ENCODE assay signal across 32 cellular contexts in the genomic region with DNA sequence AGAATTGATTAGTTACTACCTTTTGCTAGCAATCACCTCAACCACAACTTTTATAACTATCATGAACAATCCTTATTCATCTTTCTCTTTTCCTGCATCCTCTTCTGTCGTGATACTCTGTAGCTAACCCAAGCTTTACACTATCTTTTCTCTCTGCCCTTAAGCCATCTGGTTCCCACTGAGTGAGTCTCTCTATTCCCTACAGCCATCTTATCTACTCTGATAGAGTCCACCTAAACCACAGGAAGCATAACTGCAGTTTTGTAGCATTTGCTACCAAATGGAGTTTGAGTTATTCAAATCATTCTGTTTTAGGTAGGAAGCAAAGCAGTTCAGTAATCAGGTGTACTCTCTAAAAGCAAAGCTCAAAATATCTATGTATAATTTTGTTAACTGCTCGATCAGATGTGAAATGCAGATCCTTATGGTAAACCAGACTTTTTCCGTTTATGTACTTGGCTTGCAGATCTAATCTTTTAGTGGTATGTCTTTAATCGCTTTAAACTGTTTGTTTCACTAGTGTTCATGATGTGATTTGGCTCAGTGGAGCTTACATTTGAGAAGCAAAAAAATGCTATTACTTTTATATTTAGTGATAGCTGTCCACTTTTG.
DNase-seq lines count a peak whose midpoint lies in the region; ATAC-seq, FAIRE-seq and TF ChIP-seq lines count a peak whose summit lies in the region.
"Had no signal": no experiment of that assay in that cellular context is flagged by ENCODE, and none has a peak within 500 bp of the region (broad histone marks: within the 10 kb centered on the region; RNA-seq: fewer than 3 reads in every experiment).

No MANE protein-coding gene starts in this region.

- H3K18ac ChIP-seq in mesendoderm (ENCODE audit: low read length): no peak overlapping the region

- H3K56ac ChIP-seq in mesendoderm (ENCODE audit: low read length): no peak overlapping the region

- POLR2A ChIA-PET in SK-N-SH (lab: Yijun Ruan, JAX): no interaction called here

- H2AK5ac ChIP-seq in mesendoderm (ENCODE audit: low read length): no peak overlapping the region

- no peaks in the 10 kb centered on the region for H3K9me3 ChIP-seq in Loucy (ENCODE audit: insufficient read depth, low read depth, low read length)
- no peaks in the 10 kb centered on the region for H3K9me3 ChIP-seq in SK-N-SH
- H3K9me3 ChIP-seq: BE2C, SJSA1 had no signal

- TF ChIP-seq EP300 in SK-N-SH (IDR thresholded peaks at IDR 0.05; ENCODE audit: borderline replicate concordance in 1 of 2, low read depth in 1 of 2, low read length in 1 of 2): no peak

- H3K9me3 Mint-ChIP-seq in activated T-cell treated with anti-CD3 and anti-CD28 coated beads, Interleukin-2, amount 50 U/mL, for 24 hours: no peaks in the 10 kb centered on the region
- H3K9me3 Mint-ChIP-seq: CD14-positive monocyte; CD8-positive, alpha-beta memory T cell; H9; IgD-negative memory B cell had no signal

- H3K4me2 ChIP-seq in Loucy (ENCODE audit: low read depth, low read length, poor library complexity, severe bottlenecking): peak overlapping the region; percentile 57
- no peak overlapping the region for H3K4me2 ChIP-seq in SK-N-SH
- H3K4me2 ChIP-seq in mesendoderm (ENCODE audit: low read length): no peak overlapping the region
- H3K4me2 ChIP-seq: KMS-11 had no signal

- no peak for DNase-seq in D721Med (ENCODE audit: insufficient read length, low spot score)
- DNase-seq in SK-N-SH: no peak
- DNase-seq in mesendoderm: peak; percentile 73
- DNase-seq in activated T-cell treated with anti-CD3 and anti-CD28 coated beads, Interleukin-2, amount 50 U/mL, for 24 hours: no peak
- DNase-seq in hepatic stellate cell (ENCODE audit: low spot score): no peak
- no peak for DNase-seq in NCI-H446 treated with DMSO at 0.1 percent for 48 hours (lab: John Stamatoyannopoulos, UW)
- DNase-seq: 8988T; ACHN; BE2C; Calu3; CD8-positive, alpha-beta memory T cell; DMS153; DND-41; GM23248; H9; NCI-H1092; NCI-H1417 treated with DMSO at 0.1 percent for 48 hours; NCI-H1694 treated with DMSO at 0.1 percent for 48 hours; NCI-H2081; NCI-H2171 treated with DMSO at 0.1 percent for 48 hours; NCI-H524 treated with DMSO at 0.1 percent for 48 hours; NCI-H774; NK-92 treated with Interleukin-12 subunit alpha and Interleukin-12 subunit beta, amount 100 ng/mL, for 24 hours; Right ventricle myocardium superior; RPMI8226 had no signal

- H4K20me1 ChIP-seq in Loucy (ENCODE audit: insufficient read depth, low read length, poor library complexity, severe bottlenecking) (no peaks in the 10 kb centered on the region), SK-N-SH (ENCODE audit: insufficient read depth) (no peaks in the 10 kb centered on the region)

- no peak overlapping the region for H3K4me3 Mint-ChIP-seq in activated T-cell treated with anti-CD3 and anti-CD28 coated beads, Interleukin-2, amount 50 U/mL, for 24 hours
- H3K4me3 Mint-ChIP-seq: CD14-positive monocyte; CD8-positive, alpha-beta memory T cell; H9; IgD-negative memory B cell had no signal

- H3K27me3 ChIP-seq in Loucy (ENCODE audit: insufficient read depth, low read length, poor library complexity, severe bottlenecking) (no peaks in the 10 kb centered on the region), SK-N-SH (ENCODE audit: insufficient read depth) (no peaks in the 10 kb centered on the region), mesendoderm (ENCODE audit: insufficient read depth, low read length, poor library complexity) (no peaks in the 10 kb centered on the region)
- H3K27me3 ChIP-seq: BE2C had no signal

- peak; percentile 35 for FAIRE-seq in D721Med (lab: Jason Lieb, UNC)

- H3K23ac ChIP-seq in mesendoderm (ENCODE audit: low read length): no peak overlapping the region

- WGBS in SK-N-SH (ENCODE audit: low lambda C conversion rate): 60% methylated on average over 4 of the region's 4 CpGs
- WGBS in mesendoderm (ENCODE audit: extremely low coverage, insufficient coverage, low lambda C conversion rate): no CpG with 5 or more reads among the region's 4 CpGs

- no peaks in the 10 kb centered on the region for H3K79me2 ChIP-seq in Loucy (ENCODE audit: insufficient read depth, low read length)
- no peaks in the 10 kb centered on the region for H3K79me2 ChIP-seq in SK-N-SH (ENCODE audit: insufficient read depth)
- H3K79me2 ChIP-seq in mesendoderm (ENCODE audit: control insufficient read depth, insufficient read depth, low read length): no peaks in the 10 kb centered on the region

- TF ChIP-seq RAD21 in SK-N-SH (IDR thresholded peaks at IDR 0.05; ENCODE audit: low read length): no peak

- no peak for TF ChIP-seq CTCF in D721Med (IDR thresholded peaks at IDR 0.05; ENCODE audit: insufficient read depth, missing control alignments)
- no peak for TF ChIP-seq CTCF in Loucy (conservative IDR thresholded peaks at IDR 0.05; ENCODE audit: low read length)
- no peak for TF ChIP-seq CTCF in SK-N-SH (IDR thresholded peaks at IDR 0.05)

- H2BK5ac ChIP-seq in mesendoderm (ENCODE audit: low read length): no peak overlapping the region

- peak overlapping the region; percentile 30 for H3K4me3 ChIP-seq in Loucy (ENCODE audit: low read length, poor library complexity, severe bottlenecking)
- H3K4me3 ChIP-seq in SK-N-SH (ENCODE audit: low read depth in 2 of 2, low read length in 1 of 2): no peak overlapping the region
- H3K4me3 ChIP-seq in mesendoderm (ENCODE audit: low read length): no peak overlapping the region
- H3K4me3 ChIP-seq: GM23248, SJSA1 had no signal

- no peak overlapping the region for H4K8ac ChIP-seq in mesendoderm (ENCODE audit: low read depth, low read length)

- CTCF ChIA-PET in SK-N-SH (lab: Yijun Ruan, JAX): interaction anchor here (0.7 to 1.4 kb wide), 3 partner anchors 10 to 617 kb away, joined by 3 to 12 read pairs (median 3); no protein-coding TSS in a partner anchor

- H3K27ac ChIP-seq in SK-N-SH (ENCODE audit: low read depth in 2 of 2, low read length in 1 of 2): peak overlapping the region in 1 of 2 experiments; percentile 74; a peak in 2 of 4 replicates
- no peak overlapping the region for H3K27ac ChIP-seq in mesendoderm (ENCODE audit: low read depth, low read length)
- H3K27ac ChIP-seq: GM23248, HL-60, KMS-11, SJSA1 had no signal

- H3K27ac Mint-ChIP-seq in activated T-cell treated with anti-CD3 and anti-CD28 coated beads, Interleukin-2, amount 50 U/mL, for 24 hours: no peak overlapping the region
- H3K27ac Mint-ChIP-seq: CD14-positive monocyte; CD8-positive, alpha-beta memory T cell; IgD-negative memory B cell had no signal

- no peak overlapping the region for H3K9ac ChIP-seq in Loucy (ENCODE audit: low read depth, low read length, poor library complexity, severe bottlenecking)
- no peak overlapping the region for H3K9ac ChIP-seq in SK-N-SH
- no peak overlapping the region for H3K9ac ChIP-seq in mesendoderm (ENCODE audit: low read length)
- H3K9ac ChIP-seq: GM23248, KMS-11 had no signal

- H3K36me3 ChIP-seq in Loucy (ENCODE audit: insufficient read depth, low read length) (no peaks in the 10 kb centered on the region), SK-N-SH (replicated peaks in 1 of 2; ENCODE audit: control insufficient read depth in 1 of 2, insufficient read depth in 2 of 2, low read length in 1 of 2) (no peaks in the 10 kb centered on the region), mesendoderm (ENCODE audit: control insufficient read depth, insufficient read depth, low read length) (no peaks in the 10 kb centered on the region)
- H3K36me3 ChIP-seq: BE2C, SJSA1 had no signal

- no peaks in the 10 kb centered on the region for H3F3A ChIP-seq in Loucy (ENCODE audit: low read depth)
- H3F3A ChIP-seq in SK-N-SH (replicated peaks; ENCODE audit: insufficient read depth): no peaks in the 10 kb centered on the region

- H2AFZ ChIP-seq in Loucy (ENCODE audit: low read length) (peak overlapping the region; percentile 15), SK-N-SH (ENCODE audit: low read depth) (no peak overlapping the region)
- H2AFZ ChIP-seq: GM23248 had no signal

- H3K9me2 ChIP-seq in Loucy (replicated peaks; ENCODE audit: low read depth, low read length) (no peaks in the 10 kb centered on the region), SK-N-SH (no peaks in the 10 kb centered on the region)

- H4K5ac ChIP-seq in mesendoderm (ENCODE audit: low read length): no peak overlapping the region

- no peak for ATAC-seq in HG03469 (IDR thresholded peaks at IDR 0.05; ENCODE audit: unreplicated experiment)

- H2BK120ac ChIP-seq in mesendoderm (ENCODE audit: low read depth, low read length): no peak overlapping the region

- no peak overlapping the region for H3K4ac ChIP-seq in mesendoderm (ENCODE audit: low read depth, low read length)

- H3K4me1 Mint-ChIP-seq in activated T-cell treated with anti-CD3 and anti-CD28 coated beads, Interleukin-2, amount 50 U/mL, for 24 hours (ENCODE audit: low read depth): no peaks in the 10 kb centered on the region
- H3K4me1 Mint-ChIP-seq: CD14-positive monocyte; CD8-positive, alpha-beta memory T cell; IgD-negative memory B cell had no signal

- no peaks in the 10 kb centered on the region for H3K36me3 Mint-ChIP-seq in activated T-cell treated with anti-CD3 and anti-CD28 coated beads, Interleukin-2, amount 50 U/mL, for 24 hours (ENCODE audit: low read depth)
- H3K36me3 Mint-ChIP-seq: CD14-positive monocyte; CD8-positive, alpha-beta memory T cell; IgD-negative memory B cell had no signal

- H3K27me3 Mint-ChIP-seq in activated T-cell treated with anti-CD3 and anti-CD28 coated beads, Interleukin-2, amount 50 U/mL, for 24 hours: no peaks in the 10 kb centered on the region
- H3K27me3 Mint-ChIP-seq: CD8-positive, alpha-beta memory T cell had no signal

- peaks cover 27% of the 10 kb centered on the region for H3K4me1 ChIP-seq in Loucy (ENCODE audit: insufficient read depth, low read length, poor library complexity, severe bottlenecking)
- H3K4me1 ChIP-seq in SK-N-SH (ENCODE audit: control insufficient read depth in 1 of 2, insufficient read depth in 2 of 2, low read depth in 1 of 2, low read length in 1 of 2): peaks cover 0 to 2% of the 10 kb centered on the region in 2 experiments; a peak in 2 of 4 replicates
- H3K4me1 ChIP-seq in mesendoderm (ENCODE audit: control insufficient read depth, low read depth, low read length): peaks cover 4% of the 10 kb centered on the region
- H3K4me1 ChIP-seq: SJSA1 had no signal

- H2BK15ac ChIP-seq in mesendoderm (replicated peaks; ENCODE audit: low read depth): no peak overlapping the region

- no peaks in the 10 kb centered on the region for H3K79me1 ChIP-seq in mesendoderm (ENCODE audit: low read length)

TF ChIP-seq in SK-N-SH, 30 proteins besides CTCF, POLR2A, EP300 and RAD21:
- no peak for TF ChIP-seq CHD2 (IDR thresholded peaks at IDR 0.05; ENCODE audit: low read length, partially characterized antibody)
- TF ChIP-seq FOXM1 (IDR thresholded peaks at IDR 0.05; ENCODE audit: low read depth): no peak
- TF ChIP-seq GATA2 (CRISPR knock-in tag; IDR thresholded peaks at IDR 0.05): peak; percentile 49
- no peak for TF ChIP-seq MEF2A (IDR thresholded peaks at IDR 0.05; ENCODE audit: borderline replicate concordance, low read depth)
